Comparison of ENCODE assay signal across 2 cellular contexts in the genomic region with DNA sequence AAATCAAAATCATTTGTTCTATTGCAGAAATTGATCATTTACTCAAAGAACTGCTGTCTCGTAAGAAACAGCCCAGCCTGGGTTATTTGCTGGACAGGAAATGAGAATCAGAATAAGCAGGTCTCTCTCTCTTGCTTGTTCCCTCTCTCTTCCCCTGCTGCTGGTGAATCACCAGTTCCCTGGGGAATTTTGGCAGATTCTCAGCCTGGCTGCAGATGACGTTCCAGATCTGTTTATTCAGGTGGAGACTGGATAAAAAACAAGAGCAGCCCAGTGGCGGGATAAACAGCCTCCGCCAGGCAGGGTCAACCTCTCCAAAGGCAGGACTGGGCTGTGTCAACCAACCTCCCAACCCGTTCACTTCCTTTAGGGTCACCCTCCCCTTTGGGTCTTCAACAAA.
TF ChIP-seq lines count a peak whose summit lies in the region.

No MANE protein-coding gene starts in this region.

TF ChIP-seq in IMR-90, 13 proteins besides CTCF, POLR2A, EP300 and RAD21 (continued from another document):
- TF ChIP-seq NFE2L2 (IDR thresholded peaks at IDR 0.05; ENCODE audit: low read depth, low read length) (no peak; the same call in 1 of the 2 replicates), RFX5 (IDR thresholded peaks at IDR 0.05; ENCODE audit: low read depth, low read length) (peak; percentile 89), FOS (IDR thresholded peaks at IDR 0.05; ENCODE audit: low read depth, low read length) (peak; percentile 97), SMC3 (IDR thresholded peaks at IDR 0.05; ENCODE audit: low read depth, low read length) (peak; percentile 18; the same call in 1 of the 2 replicates), BHLHE40 (IDR thresholded peaks at IDR 0.05; ENCODE audit: low read depth, low read length) (peak; percentile 54), MAFK (IDR thresholded peaks at IDR 0.05; ENCODE audit: low read depth, low read length) (peak; percentile 35; the same call in 1 of the 2 replicates), CHD1 (IDR thresholded peaks at IDR 0.05; ENCODE audit: low read depth, low read length) (no peak)

TF ChIP-seq in SK-N-SH treated with all-trans-retinoic acid at 6 μM for 48 hours, 23 proteins besides CTCF, POLR2A, EP300 and RAD21 (continued from another document):
- TF ChIP-seq SNAI2 (CRISPR knock-in tag; IDR thresholded peaks at IDR 0.05) (0 out of 2 replicates have a peak, but pooled peaks have one; percentile 44), TCF4 (CRISPR knock-in tag; IDR thresholded peaks at IDR 0.05; ENCODE audit: borderline replicate concordance) (peak; percentile 87; the same call in 1 of the 2 replicates), ISL1 (CRISPR knock-in tag; IDR thresholded peaks at IDR 0.05) (peak; percentile 37; the same call in 1 of the 2 replicates)
- TF ChIP-seq, protein P1, sequence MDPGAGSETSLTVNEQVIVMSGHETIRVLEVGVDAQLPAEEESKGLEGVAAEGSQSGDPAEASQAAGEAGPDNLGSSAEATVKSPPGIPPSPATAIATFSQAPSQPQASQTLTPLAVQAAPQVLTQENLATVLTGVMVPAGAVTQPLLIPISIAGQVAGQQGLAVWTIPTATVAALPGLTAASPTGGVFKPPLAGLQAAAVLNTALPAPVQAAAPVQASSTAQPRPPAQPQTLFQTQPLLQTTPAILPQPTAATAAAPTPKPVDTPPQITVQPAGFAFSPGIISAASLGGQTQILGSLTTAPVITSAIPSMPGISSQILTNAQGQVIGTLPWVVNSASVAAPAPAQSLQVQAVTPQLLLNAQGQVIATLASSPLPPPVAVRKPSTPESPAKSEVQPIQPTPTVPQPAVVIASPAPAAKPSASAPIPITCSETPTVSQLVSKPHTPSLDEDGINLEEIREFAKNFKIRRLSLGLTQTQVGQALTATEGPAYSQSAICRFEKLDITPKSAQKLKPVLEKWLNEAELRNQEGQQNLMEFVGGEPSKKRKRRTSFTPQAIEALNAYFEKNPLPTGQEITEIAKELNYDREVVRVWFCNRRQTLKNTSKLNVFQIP (CRISPR knock-in tag; IDR thresholded peaks at IDR 0.05; ENCODE audit: borderline replicate concordance, low read depth): no peak
- TF ChIP-seq, protein P2, sequence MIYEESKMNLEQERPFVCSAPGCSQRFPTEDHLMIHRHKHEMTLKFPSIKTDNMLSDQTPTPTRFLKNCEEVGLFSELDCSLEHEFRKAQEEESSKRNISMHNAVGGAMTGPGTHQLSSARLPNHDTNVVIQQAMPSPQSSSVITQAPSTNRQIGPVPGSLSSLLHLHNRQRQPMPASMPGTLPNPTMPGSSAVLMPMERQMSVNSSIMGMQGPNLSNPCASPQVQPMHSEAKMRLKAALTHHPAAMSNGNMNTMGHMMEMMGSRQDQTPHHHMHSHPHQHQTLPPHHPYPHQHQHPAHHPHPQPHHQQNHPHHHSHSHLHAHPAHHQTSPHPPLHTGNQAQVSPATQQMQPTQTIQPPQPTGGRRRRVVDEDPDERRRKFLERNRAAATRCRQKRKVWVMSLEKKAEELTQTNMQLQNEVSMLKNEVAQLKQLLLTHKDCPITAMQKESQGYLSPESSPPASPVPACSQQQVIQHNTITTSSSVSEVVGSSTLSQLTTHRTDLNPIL (CRISPR knock-in tag; IDR thresholded peaks at IDR 0.05; ENCODE audit: low read depth): no peak
